ENCODE assay signal across 21 cellular contexts in the genomic region with DNA sequence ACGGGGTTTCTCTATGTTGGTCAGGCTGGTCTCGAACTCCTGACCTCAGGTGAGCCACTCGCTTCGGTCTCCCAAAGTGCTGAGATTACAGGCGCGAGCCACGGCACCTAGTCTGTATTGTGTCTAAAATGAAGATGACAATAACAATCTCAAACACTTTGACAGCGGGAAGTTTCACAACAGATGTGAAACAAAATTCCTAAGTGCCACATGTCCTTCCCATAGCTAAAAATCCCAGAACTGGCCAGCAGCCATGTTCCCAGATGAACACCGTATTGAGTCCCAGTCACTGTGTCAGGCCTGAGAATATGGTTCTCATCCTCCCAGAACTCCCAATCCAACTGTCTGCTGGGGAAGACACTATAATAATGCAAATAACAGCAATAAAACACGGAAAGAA. TPM values are rescaled to one million over a fixed set of nuclear protein-coding genes. Genes with fewer than 3 reads are reported as not detected.
DNase-seq lines count a peak whose midpoint lies in the region; ATAC-seq and TF ChIP-seq lines count a peak whose summit lies in the region.
"Had no signal": no experiment of that assay in that cellular context is flagged by ENCODE, and none has a peak within 500 bp of the region (broad histone marks: within the 10 kb centered on the region; RNA-seq: fewer than 3 reads in every experiment).

No MANE protein-coding gene starts in this region.

- no peaks in the 10 kb centered on the region for H4K20me1 ChIP-seq in PC-3 (ENCODE audit: low read length)

- H3K36me3 ChIP-seq in PC-3 (ENCODE audit: low read depth, low read length) (no peaks in the 10 kb centered on the region), heart right ventricle (no peaks in the 10 kb centered on the region), WERI-Rb-1 (no peaks in the 10 kb centered on the region)

- DNase-seq in AG10803 (ENCODE audit: low read depth) (peak; percentile 42), EH (ENCODE audit: low read depth) (peak; percentile 41), PC-3 (no peak), myocyte (ENCODE audit: low read depth) (peak; percentile 39), 8988T (no peak), heart right ventricle (no peak), WERI-Rb-1 (no peak)
- DNase-seq: AML-193; C1 segment of cervical spinal cord; Calu3; CD8-positive, alpha-beta memory T cell; DMS153; GDM1; GOT3; HCEC 1CT; NCI-H1694 treated with DMSO at 0.1 percent for 48 hours; NCI-H2081 treated with DMSO at 0.1 percent for 48 hours; NCI-H446; NCI-H526; Right ventricle myocardium superior had no signal

- TF ChIP-seq CTCF in AG10803 (conservative IDR thresholded peaks at IDR 0.05; ENCODE audit: low read length) (no peak), PC-3 (conservative IDR thresholded peaks at IDR 0.05; ENCODE audit: low read depth, low read length) (no peak), heart right ventricle (IDR thresholded peaks at IDR 0.05) (no peak), WERI-Rb-1 (IDR thresholded peaks at IDR 0.05; ENCODE audit: low read depth, low read length) (no peak)

- H3K27ac ChIP-seq in PC-3 (ENCODE audit: low read length), result no peak overlapping the region
- no peak overlapping the region for H3K27ac ChIP-seq in heart right ventricle
- no peak overlapping the region for H3K27ac ChIP-seq in WERI-Rb-1
- H3K27ac ChIP-seq: SK-N-MC had no signal

- H3K27me3 ChIP-seq in PC-3 (ENCODE audit: low read length) (no peaks in the 10 kb centered on the region), heart right ventricle (no peaks in the 10 kb centered on the region), WERI-Rb-1 (ENCODE audit: insufficient read depth, low read depth, severe bottlenecking) (no peaks in the 10 kb centered on the region)

- H3K79me2 ChIP-seq in PC-3 (ENCODE audit: low read length), result no peaks in the 10 kb centered on the region

- no peak overlapping the region for H3K9ac ChIP-seq in PC-3 (ENCODE audit: low read length)

- no TSS peak for BruUV-seq in PC-3 (replicated peaks; lab: Mats Ljungman, UMichigan)

- POLR2A ChIA-PET in PC-3 (lab: Charles Lee; ENCODE audit: unreplicated experiment), result interaction anchor here (0.6 kb wide), 1 partner anchor 70 kb away, joined by 4 read pairs; no protein-coding TSS in a partner anchor

- H3K4me3 ChIP-seq in AG10803 (ENCODE audit: low read length) (no peak overlapping the region), PC-3 (ENCODE audit: low read length) (no peak overlapping the region), heart right ventricle (no peak overlapping the region), WERI-Rb-1 (ENCODE audit: low read depth, low read length) (no peak overlapping the region)
- H3K4me3 ChIP-seq: SK-N-MC had no signal

- intact Hi-C loops in PC-3 (cut with micrococcal nuclease) (loop anchor here (5.0 kb wide), 1 partner anchor 230 kb away; no protein-coding TSS in a partner anchor), heart right ventricle (cut with DNase I) (loop anchor here in 7 of 10 donors (1.0 to 10.0 kb wide), 5 partner anchors 85 to 742 kb away; no protein-coding TSS in a partner anchor)

- no peaks in the 10 kb centered on the region for H3F3A ChIP-seq in PC-3 (ENCODE audit: low read length, unreplicated experiment)

- no peak overlapping the region for H2AFZ ChIP-seq in PC-3 (ENCODE audit: low read length)

- H3K4me1 ChIP-seq in PC-3 (ENCODE audit: insufficient read depth, low read length), result peaks cover 39% of the 10 kb centered on the region
- peaks cover 0 to 25% (median 13%) of the 10 kb centered on the region in 9 donors for H3K4me1 ChIP-seq in heart right ventricle

- ATAC-seq in PC-3 (no peak), heart right ventricle (no peak)

- CTCF ChIA-PET in PC-3 (lab: Charles Lee), result interaction anchor here (0.6 kb wide), 1 partner anchor 232 kb away, joined by 3 read pairs; no protein-coding TSS in a partner anchor

- 0 out of 2 replicates have a peak overlapping the region, but pooled peaks have one; percentile 37 for H3K4me2 ChIP-seq in PC-3 (ENCODE audit: low read length)

- H3K9me2 ChIP-seq in PC-3 (replicated peaks; ENCODE audit: low read length), result no peaks in the 10 kb centered on the region

- 78 to 80% methylated on average over 10 of the region's 10 CpGs for WGBS in heart right ventricle, 2 donors

- no peaks in the 10 kb centered on the region for H3K9me3 ChIP-seq in PC-3 (ENCODE audit: low read length)
- peaks cover 0 to 2% (median 0%) of the 10 kb centered on the region in 11 donors for H3K9me3 ChIP-seq in heart right ventricle
- H3K9me3 ChIP-seq in WERI-Rb-1 (ENCODE audit: severe bottlenecking), result no peaks in the 10 kb centered on the region

RNA-seq across cellular contexts. Expression of a gene that starts 16.4 kb away (rescaled TPM):
- 5.6 and 12.7 TPM in 2 replicates for total RNA-seq in PC-3 (2014; rRNA removed)
- 8.4 and 10.1 TPM in 2 replicates for total RNA-seq in myocyte
- 4.1 TPM for polyA plus RNA-seq in myocyte (2012)
- 10 to 100 TPM; 10.4 to 15.0 (median 11.9) TPM for total RNA-seq in heart right ventricle
- 1 to 10 TPM; 2.4 to 2.5 TPM for polyA plus RNA-seq in heart right ventricle

Comparison
In these comparisons a context has a peak if more than half of its experiments do, and no peak if none do; other contexts are left out.
1. DNase-seq: peak in AG10803 (single experiment), EH (single experiment) and myocyte (single experiment); none in PC-3 (single experiment), 8988T (single experiment), heart right ventricle (0 of 2) and WERI-Rb-1 (single experiment).